8 cellular contexts compared by ENCODE assay signal in the genomic region with DNA sequence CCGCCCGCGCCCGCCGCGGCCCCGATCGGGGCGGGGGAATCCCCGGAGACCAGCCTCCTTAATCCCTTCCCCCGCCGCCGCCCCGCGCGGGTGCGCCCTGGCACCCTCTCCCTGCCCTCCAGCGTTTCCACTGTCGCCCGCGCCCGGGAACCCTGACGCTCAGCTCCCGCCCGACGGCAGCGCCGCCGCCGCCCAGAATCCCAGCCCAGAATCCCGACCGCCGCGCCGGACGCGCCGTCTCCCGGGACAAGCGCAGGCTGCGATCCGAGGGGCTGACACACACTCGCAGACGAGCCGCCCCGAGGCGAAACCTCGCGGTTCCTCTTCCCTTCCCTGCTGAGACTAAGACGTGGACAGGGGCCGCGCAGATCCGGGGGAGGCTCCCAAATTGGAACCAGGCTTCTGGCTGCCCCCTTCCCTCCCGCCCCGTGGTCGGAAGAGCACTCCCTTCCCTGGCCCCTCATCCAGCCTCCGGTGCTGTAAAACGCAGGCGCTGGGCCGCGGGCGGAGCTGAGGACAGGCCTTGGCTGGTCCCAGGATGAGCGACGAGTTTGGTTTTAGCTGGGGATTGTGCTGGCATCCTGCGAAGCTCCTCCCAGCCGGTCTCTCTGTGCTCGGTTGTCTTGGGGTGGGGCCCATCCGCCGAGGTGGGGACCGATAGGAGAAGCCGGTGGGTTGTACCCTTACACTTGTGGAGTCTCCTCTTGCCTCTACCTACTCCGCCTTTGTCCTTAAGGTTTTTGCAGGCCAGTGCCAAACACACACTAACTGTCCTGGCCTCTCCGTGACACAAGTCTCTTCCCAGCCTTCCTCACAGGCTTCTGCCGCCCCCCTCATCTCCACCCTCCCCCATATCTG. TPM values are rescaled to one million over a fixed set of nuclear protein-coding genes. Genes with fewer than 3 reads are reported as not detected.
A peak's percentile ranks its signal among the peaks of the same experiment; 100 is the strongest.
DNase-seq lines count a peak whose midpoint lies in the region; ATAC-seq and TF ChIP-seq lines count a peak whose summit lies in the region.

No MANE protein-coding gene starts in this region.

- no peaks in the 10 kb centered on the region for H3K9me2 ChIP-seq in DOHH2 (replicated peaks; ENCODE audit: control insufficient read depth, low read length)

- DNase-seq in esophagus muscularis mucosa (ENCODE audit: extremely low spot score) (peak; percentile 96), myocyte (ENCODE audit: low read depth) (peak; percentile 90), NCI-H2029 (lab: John Stamatoyannopoulos, UW) (no peak)
- no peak for DNase-seq in stimulated activated naive CD4-positive, alpha-beta T cell treated with Interleukin-2 at 50 U/mL for 16 hours (lab: John Stamatoyannopoulos, UW)

- WGBS in esophagus muscularis mucosa: 3% methylated on average over 24 of the region's 74 CpGs

- H4K20me1 ChIP-seq in DOHH2 (ENCODE audit: control insufficient read depth, insufficient read depth, low read depth, low read length): no peaks in the 10 kb centered on the region; the same call in 1 of the 2 replicates

- peak; percentile 56 for TF ChIP-seq POLR2A in esophagus muscularis mucosa (IDR thresholded peaks at IDR 0.05; ENCODE audit: low read depth)

- H3K9ac ChIP-seq in HUES48 (ENCODE audit: low read depth, low read length): peak overlapping the region; percentile 78

- H3K79me2 ChIP-seq in DOHH2 (ENCODE audit: control insufficient read depth, low read length): no peaks in the 10 kb centered on the region; the same call in 1 of the 2 replicates

- intact Hi-C loops in esophagus muscularis mucosa (cut with DNase I): no loop called here

- H3K27me3 ChIP-seq in DOHH2 (ENCODE audit: control insufficient read depth, low read length) (peaks cover 21% of the 10 kb centered on the region), HUES48 (ENCODE audit: control insufficient read depth, insufficient read depth, low read length) (peaks cover 4% of the 10 kb centered on the region; the same call in 1 of the 2 replicates), esophagus muscularis mucosa (no peaks in the 10 kb centered on the region)

- H3K27ac ChIP-seq in DOHH2 (ENCODE audit: low read depth, low read length) (no peak overlapping the region), HUES48 (ENCODE audit: low read depth, low read length) (peak overlapping the region; percentile 82), esophagus muscularis mucosa (replicated peaks in 1 of 4) (peak overlapping the region; percentile 99 to 100 (median 100))

- TF ChIP-seq CTCF in DOHH2 (IDR thresholded peaks at IDR 0.05; ENCODE audit: low read depth, low read length, poor library complexity, severe bottlenecking) (peak; percentile 27), WI38 (IDR thresholded peaks at IDR 0.05; ENCODE audit: low read depth, low read length) (no peak), esophagus muscularis mucosa (IDR thresholded peaks at IDR 0.05) (no peak)

- H3K4me2 ChIP-seq in DOHH2 (ENCODE audit: low read length): peak overlapping the region; percentile 80

- H3K4me1 ChIP-seq in DOHH2 (ENCODE audit: control insufficient read depth, low read length) (peaks cover 14% of the 10 kb centered on the region), HUES48 (ENCODE audit: control insufficient read depth, insufficient read depth, low read length) (peaks cover 29% of the 10 kb centered on the region), esophagus muscularis mucosa (peaks cover 55 to 82% (median 80%) of the 10 kb centered on the region in 4 donors)

- ATAC-seq in GM21360 (IDR thresholded peaks at IDR 0.05; ENCODE audit: unreplicated experiment): peak; percentile 37

- no peak for TF ChIP-seq EP300 in esophagus muscularis mucosa (IDR thresholded peaks at IDR 0.05)

- H3F3A ChIP-seq in DOHH2 (ENCODE audit: control insufficient read depth, insufficient read depth): no peaks in the 10 kb centered on the region

- peak overlapping the region; percentile 72 for H3K4me3 ChIP-seq in DOHH2 (ENCODE audit: low read length)
- H3K4me3 ChIP-seq in HUES48 (ENCODE audit: low read depth, low read length): peak overlapping the region; percentile 84
- H3K4me3 ChIP-seq in WI38 (ENCODE audit: low read depth, low read length): peak overlapping the region; percentile 76
- peak overlapping the region; percentile 74 to 95 (median 91) for H3K4me3 ChIP-seq in esophagus muscularis mucosa

- H3K36me3 ChIP-seq in DOHH2 (ENCODE audit: control insufficient read depth, low read length) (no peaks in the 10 kb centered on the region), HUES48 (ENCODE audit: control insufficient read depth, insufficient read depth, low read length) (peaks cover 21% of the 10 kb centered on the region), esophagus muscularis mucosa (peaks cover 0 to 20% (median 8%) of the 10 kb centered on the region in 4 donors)

- no peaks in the 10 kb centered on the region for H3K9me3 ChIP-seq in DOHH2 (ENCODE audit: control insufficient read depth, insufficient read depth, low read length)
- H3K9me3 ChIP-seq in HUES48 (ENCODE audit: control insufficient read depth, insufficient read depth, low read length): no peaks in the 10 kb centered on the region
- H3K9me3 ChIP-seq in esophagus muscularis mucosa: no peaks in the 10 kb centered on the region

RNA-seq across cellular contexts. Expression of a gene that starts 1.1 kb away (rescaled TPM):
- total RNA-seq in esophagus muscularis mucosa: 100 to 1,000 TPM in 1 of 4 donors, 10 to 100 TPM in 3; 43.4 to 104 (median 73.9) TPM
- 31.3 and 37.2 TPM in 2 replicates for total RNA-seq in myocyte
- polyA plus RNA-seq in myocyte (2012): 88.9 TPM

RNA-seq across cellular contexts. Expression of a gene that starts 22.3 kb away (rescaled TPM):
- total RNA-seq in esophagus muscularis mucosa: 10 to 100 TPM in 3 of 4 donors, 1 to 10 TPM in 1; 7.1 to 17.2 (median 16.0) TPM
- 25.5 and 30.5 TPM in 2 replicates for total RNA-seq in myocyte
- 33.5 TPM for polyA plus RNA-seq in myocyte (2012)

RNA-seq across cellular contexts. Expression of a gene that starts 27.6 kb away (rescaled TPM):
- 10 to 100 TPM; 29.9 to 65.5 (median 36.3) TPM for total RNA-seq in esophagus muscularis mucosa
- total RNA-seq in myocyte: 30.9 and 56.8 TPM in 2 replicates
- polyA plus RNA-seq in myocyte (2012): 21.5 TPM

RNA-seq across cellular contexts. Expression of a gene that starts 57.2 kb away (rescaled TPM):
- 10 to 100 TPM; 19.9 to 41.3 (median 34.8) TPM for total RNA-seq in esophagus muscularis mucosa
- 0.91 and 1.4 TPM in 2 replicates for total RNA-seq in myocyte
- polyA plus RNA-seq in myocyte (2012): 0.58 TPM

Comparison
In these comparisons a context has a peak if more than half of its experiments do, and no peak if none do; other contexts are left out.
1. DNase-seq: peak in esophagus muscularis mucosa (single experiment) and myocyte (single experiment); none in stimulated activated naive CD4-positive, alpha-beta T cell treated with Interleukin-2 at 50 U/mL for 16 hours (single experiment) and NCI-H2029 (single experiment).
2. Peak in every context shown above with its lines, with median percentiles within 50 percentile points of each other: H3K4me3 ChIP-seq.